21 cellular contexts compared by ENCODE assay signal in genomic region chr2:45141883-45142866, GRCh38.
DNase-seq lines count a peak whose midpoint lies in the region; ATAC-seq and TF ChIP-seq lines count a peak whose summit lies in the region.
"Had no signal": no experiment of that assay in that cellular context is flagged by ENCODE, and none has a peak within 500 bp of the region (broad histone marks: within the 10 kb centered on the region; RNA-seq: fewer than 3 reads in every experiment).

No MANE protein-coding gene starts in this region.

- TF ChIP-seq CTCF in prostate gland (IDR thresholded peaks at IDR 0.05): no peak

- H3K4me3 ChIP-seq in prostate gland: no peak overlapping the region
- H3K4me3 ChIP-seq: BLaER1 treated with 17β-estradiol and CSF1 and Interleukin-3, amounts not matched to agents 10 nM and 100 nM; stomach had no signal

- no peaks in the 10 kb centered on the region for H3K27me3 ChIP-seq in prostate gland (replicated peaks; ENCODE audit: insufficient read depth)
- H3K27me3 ChIP-seq: BLaER1 treated with 17β-estradiol and CSF1 and Interleukin-3, amounts not matched to agents 10 nM and 100 nM had no signal

- TF ChIP-seq POLR2A in prostate gland (IDR thresholded peaks at IDR 0.05): no peak

- intact Hi-C loops in prostate gland (cut with DNase I): no loop called here

- no peaks in the 10 kb centered on the region for H3K4me1 ChIP-seq in prostate gland (replicated peaks)
- H3K4me1 ChIP-seq: stomach had no signal

- H3K9me3 ChIP-seq in prostate gland: no peaks in the 10 kb centered on the region
- H3K9me3 ChIP-seq: stomach had no signal

- H3K27ac Mint-ChIP-seq in stimulated activated naive B cell treated with anti-CD40 and anti-IgM and Interleukin-4, amounts not matched to agents 10 μg/mL and 1 μg/mL and 100 μg/mL, for 72 hours: no peak overlapping the region
- H3K27ac Mint-ChIP-seq: T-helper 1 cell treated with Interleukin-12 subunit alpha and Interleukin-12 subunit beta and Interleukin-4 antibody, amounts not matched to agents 30 μg/mL and 1 μg/mL, for 36 hours had no signal

- peaks cover 3 to 7% of the 10 kb centered on the region in 2 donors for H3K4me1 Mint-ChIP-seq in stimulated activated naive B cell treated with anti-CD40 and anti-IgM and Interleukin-4, amounts not matched to agents 10 μg/mL and 1 μg/mL and 100 μg/mL, for 72 hours
- H3K4me1 Mint-ChIP-seq: neural crest cell had no signal

- no peaks in the 10 kb centered on the region for H3K36me3 Mint-ChIP-seq in stimulated activated naive B cell treated with anti-CD40 and anti-IgM and Interleukin-4, amounts not matched to agents 10 μg/mL and 1 μg/mL and 100 μg/mL, for 72 hours

- DNase-seq in NOMO-1 treated with DMSO at 0.1 percent for 48 hours (lab: John Stamatoyannopoulos, UW; ENCODE audit: unreplicated experiment) (peak; percentile 10), NOMO-1 treated with dmso at 0.1 percent for 144 hours (lab: John Stamatoyannopoulos, UW; ENCODE audit: unreplicated experiment) (no peak), SIG-M5 (lab: John Stamatoyannopoulos, UW) (no peak), DMS 273 (lab: John Stamatoyannopoulos, UW; ENCODE audit: unreplicated experiment) (no peak), prostate gland (ENCODE audit: low spot score) (no peak)
- DNase-seq in stimulated activated naive B cell treated with anti-CD40 and anti-IgM and Interleukin-4, amounts not matched to agents 10 μg/mL and 1 μg/mL and 100 μg/mL, for 72 hours: no peak
- DNase-seq: 8988T; anterior cingulate cortex; cerebellar nuclear complex; DMS53; NCI-H1105 treated with DMSO at 0.1 percent for 48 hours; NCI-H2171 treated with DMSO at 0.1 percent for 48 hours; stimulated activated CD4-positive, alpha-beta T cell treated with anti-CD3 and anti-CD28 coated beads, Interleukin-15, amount 100 ng/mL, for 24 hours; stomach had no signal

- peak; percentile 57 for ATAC-seq in GM21723 (IDR thresholded peaks at IDR 0.05; ENCODE audit: unreplicated experiment)
- peak; percentile 63 for ATAC-seq in HG03159 (IDR thresholded peaks at IDR 0.05; ENCODE audit: unreplicated experiment)
- ATAC-seq in stimulated activated naive B cell treated with anti-CD40 and anti-IgM and Interleukin-4, amounts not matched to agents 10 μg/mL and 1 μg/mL and 100 μg/mL, for 72 hours (replicated peaks): peak; percentile 53 to 54
- ATAC-seq: activated CD4-positive, CD25-positive, alpha-beta regulatory T cell treated with anti-CD3 and anti-CD28 coated beads, Interleukin-2, amount 50 U/mL, for 24 hours had no signal

- 84% methylated on average over 5 of the region's 5 CpGs for WGBS in prostate gland

- H3K9me3 Mint-ChIP-seq in stimulated activated naive B cell treated with anti-CD40 and anti-IgM and Interleukin-4, amounts not matched to agents 10 μg/mL and 1 μg/mL and 100 μg/mL, for 72 hours: no peaks in the 10 kb centered on the region

- peaks cover 43 to 47% of the 10 kb centered on the region in 2 donors for H3K27me3 Mint-ChIP-seq in stimulated activated naive B cell treated with anti-CD40 and anti-IgM and Interleukin-4, amounts not matched to agents 10 μg/mL and 1 μg/mL and 100 μg/mL, for 72 hours

- no peaks in the 10 kb centered on the region for H3K36me3 ChIP-seq in prostate gland
- H3K36me3 ChIP-seq: stomach had no signal

- H3K27ac ChIP-seq in prostate gland: no peak overlapping the region
- H3K27ac ChIP-seq: BLaER1 treated with 17β-estradiol and CSF1 and Interleukin-3, amounts not matched to agents 10 nM and 100 nM; HL-60; stomach had no signal

- H3K4me3 Mint-ChIP-seq in stimulated activated naive B cell treated with anti-CD40 and anti-IgM and Interleukin-4, amounts not matched to agents 10 μg/mL and 1 μg/mL and 100 μg/mL, for 72 hours: no peak overlapping the region
- H3K4me3 Mint-ChIP-seq: neural crest cell; T-helper 1 cell treated with Interleukin-12 subunit alpha and Interleukin-12 subunit beta and Interleukin-4 antibody, amounts not matched to agents 30 μg/mL and 1 μg/mL, for 36 hours had no signal
